In genomic region chr2:44268259-44268649, GRCh38 we compare ENCODE assay signal across 9 cellular contexts. TPM values are rescaled to one million over a fixed set of nuclear protein-coding genes. Genes with fewer than 3 reads are reported as not detected.
DNase-seq lines count a peak whose midpoint lies in the region; ATAC-seq and TF ChIP-seq lines count a peak whose summit lies in the region.
"Had no signal": no experiment of that assay in that cellular context is flagged by ENCODE, and none has a peak within 500 bp of the region (broad histone marks: within the 10 kb centered on the region; RNA-seq: fewer than 3 reads in every experiment).

No MANE protein-coding gene starts in this region.

- no peaks in the 10 kb centered on the region for H3K27me3 Mint-ChIP-seq in activated T-cell treated with anti-CD3 and anti-CD28 coated beads, Interleukin-2, amount 50 U/mL, for 24 hours
- peaks cover 0 to 1% (median 0%) of the 10 kb centered on the region in 3 donors for H3K27me3 Mint-ChIP-seq in CD14-positive monocyte (ENCODE audit: low read depth in 3 of 3)

- no peaks in the 10 kb centered on the region for H3K9me3 Mint-ChIP-seq in activated T-cell treated with anti-CD3 and anti-CD28 coated beads, Interleukin-2, amount 50 U/mL, for 24 hours
- H3K9me3 Mint-ChIP-seq in CD14-positive monocyte: peaks cover 0 to 6% (median 3%) of the 10 kb centered on the region in 7 donors

- peaks cover 0 to 15% (median 12%) of the 10 kb centered on the region in 12 donors for H3K4me1 ChIP-seq in heart left ventricle

- WGBS in heart left ventricle, 4 donors: 42 to 66% (median 54%) methylated on average over 2 of the region's 2 CpGs

- H3K4me3 Mint-ChIP-seq in activated T-cell treated with anti-CD3 and anti-CD28 coated beads, Interleukin-2, amount 50 U/mL, for 24 hours: no peak overlapping the region
- no peak overlapping the region for H3K4me3 Mint-ChIP-seq in CD14-positive monocyte

- intact Hi-C loops in heart left ventricle (cut with DNase I) (no loop called here), CD14-positive monocyte (cut with micrococcal nuclease) (no loop called here)

- H3K9me3 ChIP-seq in heart left ventricle: no peaks in the 10 kb centered on the region

- in situ Hi-C loops in astrocyte of the cerebellum (cut with HindIII; ENCODE audit: low sequenced_read_pairs): no loop called here

- H3K27ac ChIP-seq in heart left ventricle: peak overlapping the region in 10 of 12 donors; percentile 6 to 69 (median 38)

- ATAC-seq in heart left ventricle: peak in 3 of 4 donors; percentile 33 to 39 (median 34)

- H3K36me3 ChIP-seq in heart left ventricle: no peaks in the 10 kb centered on the region

- DNase-seq in GM03348 (ENCODE audit: low spot score): peak; percentile 37
- peak; percentile 64 for DNase-seq in astrocyte of the cerebellum (ENCODE audit: low read depth)
- no peak for DNase-seq in heart left ventricle
- DNase-seq in renal cortical epithelial cell (ENCODE audit: low read depth): peak; percentile 94
- no peak for DNase-seq in NCI-H2171 treated with DMSO at 0.1 percent for 48 hours (lab: John Stamatoyannopoulos, UW)
- DNase-seq in activated T-cell treated with anti-CD3 and anti-CD28 coated beads, Interleukin-2, amount 50 U/mL, for 24 hours: no peak
- DNase-seq in CD14-positive monocyte (ENCODE audit: low spot score): no peak
- DNase-seq in NCI-H2107 (lab: John Stamatoyannopoulos, UW): no peak
- DNase-seq: NCI-H1048 had no signal

- TF ChIP-seq CTCF in astrocyte of the cerebellum (IDR thresholded peaks at IDR 0.05; ENCODE audit: low read depth, low read length, missing control alignments) (no peak), heart left ventricle (IDR thresholded peaks at IDR 0.05) (no peak), CD14-positive monocyte (IDR thresholded peaks at IDR 0.05) (no peak)

- H3K4me1 Mint-ChIP-seq in activated T-cell treated with anti-CD3 and anti-CD28 coated beads, Interleukin-2, amount 50 U/mL, for 24 hours (ENCODE audit: low read depth): no peaks in the 10 kb centered on the region
- no peaks in the 10 kb centered on the region for H3K4me1 Mint-ChIP-seq in CD14-positive monocyte

- H3K27ac Mint-ChIP-seq in activated T-cell treated with anti-CD3 and anti-CD28 coated beads, Interleukin-2, amount 50 U/mL, for 24 hours: no peak overlapping the region
- H3K27ac Mint-ChIP-seq in CD14-positive monocyte: no peak overlapping the region

- H3K36me3 Mint-ChIP-seq in activated T-cell treated with anti-CD3 and anti-CD28 coated beads, Interleukin-2, amount 50 U/mL, for 24 hours (ENCODE audit: low read depth): no peaks in the 10 kb centered on the region
- H3K36me3 Mint-ChIP-seq in CD14-positive monocyte: no peaks in the 10 kb centered on the region

- no peak for TF ChIP-seq POLR2A in heart left ventricle (IDR thresholded peaks at IDR 0.05)

- no peaks in the 10 kb centered on the region for H3K27me3 ChIP-seq in heart left ventricle

- H3K4me3 ChIP-seq in astrocyte of the cerebellum (ENCODE audit: low read depth, low read length) (no peak overlapping the region), heart left ventricle (no peak overlapping the region)

RNA-seq across cellular contexts. Expression of gene SLC3A1, which starts 7.0 kb away (rescaled TPM):
- total RNA-seq in heart left ventricle (under 1 TPM in 3 of 9 donors, not detected in 6; 0.12 to 0.34 (median 0.27) TPM), renal cortical epithelial cell (9.0 and 58.3 TPM in 2 replicates)
- polyA plus RNA-seq in heart left ventricle (under 1 TPM; 0.04 to 0.06 TPM), CD14-positive monocyte (not detected)

Comparison
In these comparisons a context has a peak if more than half of its experiments do, and no peak if none do; other contexts are left out.
1. DNase-seq: peak in GM03348 (single experiment), astrocyte of the cerebellum (single experiment) and renal cortical epithelial cell (single experiment); none in heart left ventricle (0 of 5), NCI-H2171 treated with DMSO at 0.1 percent for 48 hours (single experiment), activated T-cell treated with anti-CD3 and anti-CD28 coated beads, Interleukin-2, amount 50 U/mL, for 24 hours (single experiment), CD14-positive monocyte (single experiment) and NCI-H2107 (single experiment).